8 cellular contexts compared by ENCODE assay signal in genomic region chr3:51500632-51501131, GRCh38. TPM values are rescaled to one million over a fixed set of nuclear protein-coding genes. Genes with fewer than 3 reads are reported as not detected.
DNase-seq lines count a peak whose midpoint lies in the region; ATAC-seq and FAIRE-seq lines count a peak whose summit lies in the region.

No MANE protein-coding gene starts in this region.

- peaks cover 5% of the 10 kb centered on the region for H3K4me1 Mint-ChIP-seq in activated T-helper 17 cell treated with anti-CD3 and anti-CD28 coated beads, Interleukin-2, amount 50 U/mL, for 72 hours
- H3K4me1 Mint-ChIP-seq in stimulated activated memory B cell treated with anti-CD40 and anti-IgM and Interleukin-4, amounts not matched to agents 10 μg/mL and 1 μg/mL and 100 μg/mL, for 72 hours: peaks cover 12% of the 10 kb centered on the region

- no peak for ATAC-seq in activated T-helper 17 cell treated with anti-CD3 and anti-CD28 coated beads, Interleukin-2, amount 50 U/mL, for 72 hours (replicated peaks)
- no peak for ATAC-seq in stimulated activated memory B cell treated with anti-CD40 and anti-IgM and Interleukin-4, amounts not matched to agents 10 μg/mL and 1 μg/mL and 100 μg/mL, for 72 hours
- no peak for ATAC-seq in GM18870 (IDR thresholded peaks at IDR 0.05; ENCODE audit: unreplicated experiment)

- no peaks in the 10 kb centered on the region for H3K27me3 ChIP-seq in iPS-15b (ENCODE audit: control insufficient read depth, insufficient read depth, low read length)

- no peaks in the 10 kb centered on the region for H3K9me3 Mint-ChIP-seq in activated T-helper 17 cell treated with anti-CD3 and anti-CD28 coated beads, Interleukin-2, amount 50 U/mL, for 72 hours
- no peaks in the 10 kb centered on the region for H3K9me3 Mint-ChIP-seq in stimulated activated memory B cell treated with anti-CD40 and anti-IgM and Interleukin-4, amounts not matched to agents 10 μg/mL and 1 μg/mL and 100 μg/mL, for 72 hours

- FAIRE-seq in HTR-8/SVneo (lab: Jason Lieb, UNC): peak; percentile 40

- H3K27me3 Mint-ChIP-seq in activated T-helper 17 cell treated with anti-CD3 and anti-CD28 coated beads, Interleukin-2, amount 50 U/mL, for 72 hours: no peaks in the 10 kb centered on the region
- no peaks in the 10 kb centered on the region for H3K27me3 Mint-ChIP-seq in stimulated activated memory B cell treated with anti-CD40 and anti-IgM and Interleukin-4, amounts not matched to agents 10 μg/mL and 1 μg/mL and 100 μg/mL, for 72 hours

- H3K4me3 Mint-ChIP-seq in activated T-helper 17 cell treated with anti-CD3 and anti-CD28 coated beads, Interleukin-2, amount 50 U/mL, for 72 hours: peak overlapping the region; percentile 98
- H3K4me3 Mint-ChIP-seq in stimulated activated memory B cell treated with anti-CD40 and anti-IgM and Interleukin-4, amounts not matched to agents 10 μg/mL and 1 μg/mL and 100 μg/mL, for 72 hours: peak overlapping the region; percentile 99

- H3K4me1 ChIP-seq in iPS-15b (ENCODE audit: control insufficient read depth, insufficient read depth, low read length): no peaks in the 10 kb centered on the region

- peaks cover 31% of the 10 kb centered on the region for H3K36me3 Mint-ChIP-seq in activated T-helper 17 cell treated with anti-CD3 and anti-CD28 coated beads, Interleukin-2, amount 50 U/mL, for 72 hours (ENCODE audit: low read depth)
- no peaks in the 10 kb centered on the region for H3K36me3 Mint-ChIP-seq in stimulated activated memory B cell treated with anti-CD40 and anti-IgM and Interleukin-4, amounts not matched to agents 10 μg/mL and 1 μg/mL and 100 μg/mL, for 72 hours

- no peaks in the 10 kb centered on the region for H3K9me3 ChIP-seq in iPS-15b (ENCODE audit: control insufficient read depth, insufficient read depth, low read length)

- H3K27ac Mint-ChIP-seq in activated T-helper 17 cell treated with anti-CD3 and anti-CD28 coated beads, Interleukin-2, amount 50 U/mL, for 72 hours: peak overlapping the region; percentile 88
- H3K27ac Mint-ChIP-seq in stimulated activated memory B cell treated with anti-CD40 and anti-IgM and Interleukin-4, amounts not matched to agents 10 μg/mL and 1 μg/mL and 100 μg/mL, for 72 hours: peak overlapping the region; percentile 93

- DNase-seq in HTR-8/SVneo (ENCODE audit: insufficient read length, low spot score): no peak
- DNase-seq in 8988T: no peak
- no peak for DNase-seq in DMS153 (lab: John Stamatoyannopoulos, UW)
- no peak for DNase-seq in T-helper 9 cell

- H3K4me3 ChIP-seq in iPS-15b (ENCODE audit: low read depth, low read length): peak overlapping the region; percentile 53

- H3K9ac ChIP-seq in iPS-15b (ENCODE audit: low read depth, low read length): peak overlapping the region; percentile 47

- no peaks in the 10 kb centered on the region for H3K36me3 ChIP-seq in iPS-15b (ENCODE audit: control insufficient read depth, insufficient read depth, low read length)

RNA-seq across cellular contexts. Expression of gene DCAF1, which starts 0.9 kb away (rescaled TPM):
- 10 to 100 TPM; 29.3 to 39.2 TPM for total RNA-seq in activated T-helper 17 cell treated with anti-CD3 and anti-CD28 coated beads, Interleukin-2, amount 50 U/mL, for 72 hours

RNA-seq across cellular contexts. Expression of gene RAD54L2, which starts 37.8 kb away (rescaled TPM):
- 10 to 100 TPM; 15.3 to 26.8 TPM for total RNA-seq in activated T-helper 17 cell treated with anti-CD3 and anti-CD28 coated beads, Interleukin-2, amount 50 U/mL, for 72 hours
